1 cellular context compared by ENCODE assay signal in genomic region chr14:104387000-104387384, GRCh38.
TF ChIP-seq lines count a peak whose summit lies in the region.

No MANE protein-coding gene starts in this region.

TF ChIP-seq in HepG2, 621 proteins besides CTCF, POLR2A, EP300 and RAD21 (continued from another document):
- TF ChIP-seq AFF4 (CRISPR knock-in tag; IDR thresholded peaks at IDR 0.05) = no peak
- no peak for TF ChIP-seq THRA (CRISPR knock-in tag; IDR thresholded peaks at IDR 0.05; ENCODE audit: borderline replicate concordance)
- no peak for TF ChIP-seq ZNF615 (CRISPR knock-in tag; IDR thresholded peaks at IDR 0.05; ENCODE audit: borderline replicate concordance)
